Comparison of ENCODE assay signal across 8 cellular contexts in genomic region chr6:19803331-19804330, GRCh38. TPM values are rescaled to one million over a fixed set of nuclear protein-coding genes. Genes with fewer than 3 reads are reported as not detected.
DNase-seq lines count a peak whose midpoint lies in the region; ATAC-seq and TF ChIP-seq lines count a peak whose summit lies in the region.

No MANE protein-coding gene starts in this region.

- no CpG with 5 or more reads among the region's 13 CpGs for whole genome bisulfite sequencing in mesendoderm (ENCODE audit: extremely low coverage, insufficient coverage, low lambda C conversion rate)

- no peaks in the 10 kb centered on the region for H3K36me3 ChIP-seq in ACC112 (ENCODE audit: insufficient read depth, low read length)
- H3K36me3 ChIP-seq in mesendoderm (ENCODE audit: control insufficient read depth, insufficient read depth, low read length) = no peaks in the 10 kb centered on the region

- H3K4me1 ChIP-seq in ACC112 (ENCODE audit: control insufficient read depth, insufficient read depth, low read length, unreplicated experiment) = peaks cover 15% of the 10 kb centered on the region
- no peaks in the 10 kb centered on the region for H3K4me1 ChIP-seq in mesendoderm (ENCODE audit: control insufficient read depth, low read depth, low read length)

- peak overlapping the region; percentile 81 for H4K8ac ChIP-seq in mesendoderm (ENCODE audit: low read depth, low read length)

- no peak for TF ChIP-seq CTCF in brain (conservative IDR thresholded peaks at IDR 0.05)

- H3K56ac ChIP-seq in mesendoderm (ENCODE audit: low read length) = peak overlapping the region; percentile 71

- H2BK120ac ChIP-seq in mesendoderm (ENCODE audit: low read depth, low read length) = peak overlapping the region; percentile 64

- peaks cover 9 to 21% (median 13%) of the 10 kb centered on the region in 5 experiments for H3K9me3 Mint-ChIP-seq in brain

- peak overlapping the region; percentile 41 for H2BK15ac ChIP-seq in mesendoderm (replicated peaks; ENCODE audit: low read depth)

- H3K79me1 ChIP-seq in mesendoderm (ENCODE audit: low read length) = no peaks in the 10 kb centered on the region

- H3K27me3 Mint-ChIP-seq in brain = peaks cover 4% of the 10 kb centered on the region

- no peak overlapping the region for H3K23ac ChIP-seq in mesendoderm (ENCODE audit: low read length)

- H3K4ac ChIP-seq in mesendoderm (ENCODE audit: low read depth, low read length) = no peak overlapping the region

- H4K5ac ChIP-seq in mesendoderm (ENCODE audit: low read length) = no peak overlapping the region

- peak overlapping the region; percentile 66 for H2AFZ ChIP-seq in ACC112 (ENCODE audit: low read length, unreplicated experiment)

- no peak for ATAC-seq in GM18867 (IDR thresholded peaks at IDR 0.05; ENCODE audit: unreplicated experiment)

- H3K27me3 ChIP-seq in ACC112 (ENCODE audit: insufficient read depth, low read length) (no peaks in the 10 kb centered on the region), mesendoderm (ENCODE audit: insufficient read depth, low read length, poor library complexity) (no peaks in the 10 kb centered on the region)

- H3K4me3 ChIP-seq in ACC112 (ENCODE audit: low read depth, low read length) (peak overlapping the region; percentile 87), mesendoderm (ENCODE audit: low read length) (no peak overlapping the region)
- H3K4me3 ChIP-seq in Jurkat, Clone E6-1 (ENCODE audit: low read length) = peak overlapping the region; percentile 45

- H3K18ac ChIP-seq in mesendoderm (ENCODE audit: low read length) = peak overlapping the region; percentile 39

- H3K27ac ChIP-seq in ACC112 (ENCODE audit: low read depth, low read length) (peak overlapping the region; percentile 93), mesendoderm (ENCODE audit: low read depth, low read length) (peak overlapping the region; percentile 78)

- peak overlapping the region; percentile 96 to 99 (median 98) for H3K27ac Mint-ChIP-seq in brain

- no peak for DNase-seq in Jurkat, Clone E6-1 (ENCODE audit: low read depth, low spot score)
- DNase-seq in mesendoderm (no peak), cerebellum (ENCODE audit: low spot score) (no peak), T-helper 9 cell (no peak)
- no peak for DNase-seq in activated naive CD4-positive, alpha-beta T cell treated with anti-CD3 and anti-CD28 coated beads, Interleukin-2, amount 50 U/mL, for 16 hours

- no peak overlapping the region for H2AK5ac ChIP-seq in mesendoderm (ENCODE audit: low read length)

- H3K4me3 Mint-ChIP-seq in brain = peak overlapping the region; percentile 91 to 94 (median 93)

- peak overlapping the region; percentile 57 for H2BK5ac ChIP-seq in mesendoderm (ENCODE audit: low read length)

- peaks cover 10% of the 10 kb centered on the region for H3K36me3 Mint-ChIP-seq in brain

- peak overlapping the region; percentile 54 for H3K9ac ChIP-seq in mesendoderm (ENCODE audit: low read length)

- H3K79me2 ChIP-seq in ACC112 (ENCODE audit: control insufficient read depth, insufficient read depth, low read length, unreplicated experiment) (no peaks in the 10 kb centered on the region), mesendoderm (ENCODE audit: control insufficient read depth, insufficient read depth, low read length) (no peaks in the 10 kb centered on the region)

- H3K4me2 ChIP-seq in mesendoderm (ENCODE audit: low read length) = peak overlapping the region; percentile 37

- peaks cover 40% of the 10 kb centered on the region for H3K4me1 Mint-ChIP-seq in brain

RNA-seq across cellular contexts. Expression of gene ID4, which starts 33.5 kb away (rescaled TPM):
- not detected for polyA plus RNA-seq in Jurkat, Clone E6-1 (2012; ENCODE audit: insufficient read depth, insufficient read length)
- polyA plus RNA-seq in brain (ENCODE audit: insufficient read depth, low read depth, low replicate concordance) = 99.6 TPM
- 21.2 TPM for polyA plus RNA-seq in mesendoderm (2013, experiment 1 of 2)
- polyA plus RNA-seq in mesendoderm (2013, experiment 2 of 2) = 20.1 TPM
- 118 TPM for total RNA-seq in cerebellum
